Comparison of ENCODE assay signal across 24 cellular contexts in the genomic region with DNA sequence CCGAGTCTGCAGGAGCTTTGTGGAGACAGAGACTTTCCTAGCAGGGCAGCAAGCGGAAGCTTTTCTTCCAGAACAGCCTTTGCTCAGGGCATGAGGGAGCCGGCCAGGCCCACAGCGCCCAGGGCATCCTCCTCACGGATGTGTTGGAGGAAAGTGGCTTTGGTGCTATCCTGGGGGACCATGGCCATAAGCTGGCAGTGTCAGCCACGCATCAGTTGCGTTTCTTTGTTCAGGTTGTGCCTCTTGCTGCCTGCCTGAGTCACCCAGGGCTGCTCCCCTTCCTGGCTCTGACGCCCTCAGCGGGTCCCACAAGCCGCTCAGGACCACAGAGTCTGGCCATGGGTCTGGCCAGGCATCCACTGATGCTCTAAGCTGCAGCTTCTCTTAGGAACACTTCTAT. TPM values are rescaled to one million over a fixed set of nuclear protein-coding genes. Genes with fewer than 3 reads are reported as not detected.
DNase-seq lines count a peak whose midpoint lies in the region; ATAC-seq, FAIRE-seq and TF ChIP-seq lines count a peak whose summit lies in the region.
"Had no signal": no experiment of that assay in that cellular context is flagged by ENCODE, and none has a peak within 500 bp of the region (broad histone marks: within the 10 kb centered on the region; RNA-seq: fewer than 3 reads in every experiment).

No MANE protein-coding gene starts in this region.

- no peaks in the 10 kb centered on the region for H3K23me2 ChIP-seq in H1 (ENCODE audit: low read depth, low read length)

- H3K27me3 Mint-ChIP-seq in natural killer cell (ENCODE audit: low read depth in 2 of 2): peaks cover 0 to 4% of the 10 kb centered on the region in 2 donors
- no peaks in the 10 kb centered on the region for H3K27me3 Mint-ChIP-seq in type B pancreatic cell
- H3K27me3 Mint-ChIP-seq: activated naive CD8-positive, alpha-beta T cell treated with anti-CD3 and anti-CD28 coated beads, Interleukin-2, amount 50 U/mL, for 24 hours; naive B cell had no signal

- no peak overlapping the region for H4K91ac ChIP-seq in H1 (replicated peaks; ENCODE audit: insufficient read length, low read length)

- H3K4me3 ChIP-seq in SJCRH30 (no peak overlapping the region), H1 (ENCODE audit: extremely low read depth in 1 of 4, insufficient read depth in 2 of 4, low read depth in 3 of 4, low read length in 4 of 4) (no peak overlapping the region)

- H3K79me1 ChIP-seq in H1 (ENCODE audit: low read depth, low read length): peaks cover 8% of the 10 kb centered on the region

- no peak overlapping the region for H2AFZ ChIP-seq in H1 (ENCODE audit: low read length)

- H3K4me3 Mint-ChIP-seq in natural killer cell (peak overlapping the region; percentile 78), type B pancreatic cell (no peak overlapping the region)
- H3K4me3 Mint-ChIP-seq: activated naive CD8-positive, alpha-beta T cell treated with anti-CD3 and anti-CD28 coated beads, Interleukin-2, amount 50 U/mL, for 24 hours; CD8-positive, alpha-beta T cell; T-helper 1 cell treated with Interleukin-12 subunit alpha and Interleukin-12 subunit beta and Interleukin-4 antibody, amounts not matched to agents 30 μg/mL and 1 μg/mL, for 36 hours had no signal

- H3K36me3 Mint-ChIP-seq in natural killer cell: no peaks in the 10 kb centered on the region
- peaks cover 14% of the 10 kb centered on the region for H3K36me3 Mint-ChIP-seq in type B pancreatic cell

- H2BK20ac ChIP-seq in H1 (ENCODE audit: low read length): no peak overlapping the region

- H3K4ac ChIP-seq in H1 (replicated peaks; ENCODE audit: insufficient read length, low read depth, low read length): no peak overlapping the region

- TF ChIP-seq CTCF in H1 (IDR thresholded peaks at IDR 0.05; ENCODE audit: control extremely low read depth in 1 of 3, insufficient read depth in 1 of 3, low read depth in 1 of 3, low read length in 3 of 3) (no peak), natural killer cell (IDR thresholded peaks at IDR 0.05) (no peak), type B pancreatic cell (conservative IDR thresholded peaks at IDR 0.05) (no peak)

- FAIRE-seq in H1 (lab: Jason Lieb, UNC): no peak
- FAIRE-seq in frontal cortex (lab: Jason Lieb, UNC): no peak
- FAIRE-seq: bronchial epithelial cell, keratinocyte had no signal

- peaks cover 46 to 48% of the 10 kb centered on the region in 2 donors for H3K4me1 Mint-ChIP-seq in natural killer cell
- H3K4me1 Mint-ChIP-seq in type B pancreatic cell (ENCODE audit: unreplicated experiment): peaks cover 11% of the 10 kb centered on the region
- H3K4me1 Mint-ChIP-seq: naive B cell had no signal

- no peak overlapping the region for H3K4me2 ChIP-seq in H1 (ENCODE audit: insufficient read depth in 1 of 2, low read depth in 2 of 2, low read length in 2 of 2)

- DNase-seq in SJCRH30 (no peak), H1 (ENCODE audit: low read depth in 1 of 2, low spot score in 2 of 2) (no peak), natural killer cell (no peak), type B pancreatic cell (ENCODE audit: extremely low spot score, unreplicated experiment) (no peak), Right ventricle myocardium superior (no peak), frontal cortex (ENCODE audit: low spot score in 2 of 2) (no peak)
- DNase-seq: activated CD4-positive, alpha-beta T cell treated with anti-CD3 and anti-CD28 coated beads for 48 hours; activated naive CD8-positive, alpha-beta T cell treated with anti-CD3 and anti-CD28 coated beads, Interleukin-2, amount 50 U/mL, for 24 hours; CD8-positive, alpha-beta T cell; foreskin melanocyte; hypothalamus; naive B cell; NCI-H1417 treated with DMSO at 0.1 percent for 48 hours; NCI-H69; SHP77; stimulated activated CD4-positive, alpha-beta T cell treated with anti-CD3 and anti-CD28 coated beads, Interleukin-2, amount 100 ng/mL, for 24 hours; stimulated activated naive CD4-positive, alpha-beta T cell had no signal

- TF ChIP-seq EP300 in H1 (IDR thresholded peaks at IDR 0.05; ENCODE audit: borderline replicate concordance in 1 of 2, low read depth in 2 of 2, low read length in 2 of 2): no peak

- POLR2A ChIA-PET in H1 (lab: Charles Lee; ENCODE audit: partially characterized antibody): no interaction called here

- 0 out of 2 replicates have a peak overlapping the region, but pooled peaks have one; percentile 25 for H4K8ac ChIP-seq in H1 (ENCODE audit: extremely low read depth, insufficient read depth, low read length)

- H2BK15ac ChIP-seq in H1 (ENCODE audit: low read length): no peak overlapping the region

- no peak overlapping the region for H3K14ac ChIP-seq in H1 (ENCODE audit: insufficient read length)

- H4K20me1 ChIP-seq in H1 (replicated peaks in 1 of 2; ENCODE audit: control insufficient read depth in 1 of 2, insufficient read depth in 2 of 2, low read length in 2 of 2): peaks cover 0 to 21% of the 10 kb centered on the region in 2 experiments

- no peak for TF ChIP-seq RAD21 in H1 (IDR thresholded peaks at IDR 0.05 in 1 of 2, conservative IDR thresholded peaks at IDR 0.05 in 1 of 2; ENCODE audit: low read depth in 2 of 2, low read length in 2 of 2)

- no peak overlapping the region for H2BK120ac ChIP-seq in H1 (replicated peaks; ENCODE audit: low read depth, low read length)

- H3K36me3 ChIP-seq in SJCRH30 (no peaks in the 10 kb centered on the region), H1 (ENCODE audit: control insufficient read depth in 2 of 4, insufficient read depth in 4 of 4, low read length in 3 of 4) (peaks cover 0 to 10% (median 0%) of the 10 kb centered on the region in 4 experiments; a peak in 1 of 8 replicates)

- no peak overlapping the region for H2BK5ac ChIP-seq in H1 (ENCODE audit: low read depth, low read length)

- H3K18ac ChIP-seq in H1 (ENCODE audit: extremely low read depth, low read length): no peak overlapping the region

- ATAC-seq in natural killer cell (peak in 2 of 3 donors; percentile 9 to 19), Right ventricle myocardium superior (ENCODE audit: poor library complexity) (no peak), HG02884 (IDR thresholded peaks at IDR 0.05; ENCODE audit: unreplicated experiment) (no peak)
- ATAC-seq: activated naive CD8-positive, alpha-beta T cell treated with anti-CD3 and anti-CD28 coated beads, Interleukin-2, amount 50 U/mL, for 24 hours; CD8-positive, alpha-beta T cell had no signal

- H3K9ac ChIP-seq in H1 (replicated peaks in 1 of 4; ENCODE audit: extremely low read depth in 1 of 4, low read depth in 3 of 4, low read length in 3 of 4): no peak overlapping the region

- H3K9me3 Mint-ChIP-seq in natural killer cell: no peaks in the 10 kb centered on the region
- no peaks in the 10 kb centered on the region for H3K9me3 Mint-ChIP-seq in type B pancreatic cell
- H3K9me3 Mint-ChIP-seq: activated naive CD8-positive, alpha-beta T cell treated with anti-CD3 and anti-CD28 coated beads, Interleukin-2, amount 50 U/mL, for 24 hours; activated T-helper 2 cell treated with anti-CD3 and anti-CD28 coated beads, Interferon-gamma antibody, Interleukin-2, Interleukin-4, amounts not matched to agents 10 μg/mL and 5 μg/mL and 100 μg/mL, durations not matched to agents 14 hours and 24 hours and 36 hours; CD8-positive, alpha-beta T cell; naive B cell; T-helper 1 cell treated with Interleukin-12 subunit alpha and Interleukin-12 subunit beta and Interleukin-4 antibody, amounts not matched to agents 30 μg/mL and 1 μg/mL, for 36 hours had no signal

- H3K79me2 ChIP-seq in H1 (ENCODE audit: control insufficient read depth in 1 of 2, insufficient read depth in 2 of 2, low read length in 2 of 2): no peaks in the 10 kb centered on the region

- TF ChIP-seq POLR2A in H1 (IDR thresholded peaks at IDR 0.05; ENCODE audit: control extremely low read depth in 1 of 2, low read depth in 2 of 2, low read length in 2 of 2): no peak

- H2BK12ac ChIP-seq in H1 (ENCODE audit: low read depth, low read length): no peak overlapping the region

- intact Hi-C loops in natural killer cell (cut with micrococcal nuclease): no loop called here
- intact Hi-C loops in Right ventricle myocardium superior (cut with DNase I): no loop called here

- no peak overlapping the region for H4K5ac ChIP-seq in H1 (ENCODE audit: insufficient read length, low read depth, low read length)

- no peak overlapping the region for H3K56ac ChIP-seq in H1 (replicated peaks; ENCODE audit: insufficient read length, low read depth, low read length)

- H3K27ac Mint-ChIP-seq in natural killer cell (peak overlapping the region in 1 of 2 donors; percentile 60), type B pancreatic cell (peak overlapping the region; percentile 80)
- H3K27ac Mint-ChIP-seq: activated naive CD8-positive, alpha-beta T cell treated with anti-CD3 and anti-CD28 coated beads, Interleukin-2, amount 50 U/mL, for 24 hours; activated T-helper 2 cell treated with anti-CD3 and anti-CD28 coated beads, Interferon-gamma antibody, Interleukin-2, Interleukin-4, amounts not matched to agents 10 μg/mL and 5 μg/mL and 100 μg/mL, durations not matched to agents 14 hours and 24 hours and 36 hours; CD8-positive, alpha-beta T cell; naive B cell had no signal

- no peaks in the 10 kb centered on the region for H3K9me3 ChIP-seq in SJCRH30 (replicated peaks)
- no peaks in the 10 kb centered on the region for H3K9me3 ChIP-seq in H1 (ENCODE audit: insufficient read depth in 2 of 2, low read depth in 1 of 2, low read length in 1 of 2)
- H3K9me3 ChIP-seq: tibial artery had no signal

- H3K23ac ChIP-seq in H1 (ENCODE audit: insufficient read length): no peak overlapping the region

- no peak overlapping the region for H2AK5ac ChIP-seq in H1 (ENCODE audit: low read depth, low read length)

- H3K27ac ChIP-seq in SJCRH30 (peak overlapping the region; percentile 81), H1 (ENCODE audit: low read depth, low read length) (no peak overlapping the region)
- H3K27ac ChIP-seq: tibial artery had no signal

- 93% methylated on average over 10 of the region's 10 CpGs; no CpG with 5 or more reads in 1 of the 2 experiments for WGBS in H1 (ENCODE audit: extremely low coverage in 1 of 2, insufficient coverage in 1 of 2, insufficient read length in 1 of 2, insufficient replicate concordance in 2 of 2, low coverage in 1 of 2, low lambda C conversion rate in 2 of 2, missing lambda C conversion rate in 1 of 2), 2 experiments

- H3K4me1 ChIP-seq in SJCRH30 (peaks cover 36% of the 10 kb centered on the region), H1 (replicated peaks in 1 of 4; ENCODE audit: control insufficient read depth in 3 of 4, insufficient read depth in 4 of 4, low read length in 3 of 4) (no peaks in the 10 kb centered on the region)

- no peaks in the 10 kb centered on the region for H3K27me3 ChIP-seq in SJCRH30
- no peaks in the 10 kb centered on the region for H3K27me3 ChIP-seq in H1 (replicated peaks in 1 of 4; ENCODE audit: control insufficient read depth in 3 of 4, extremely low read depth in 1 of 4, insufficient read depth in 3 of 4, low read length in 3 of 4)
- H3K27me3 ChIP-seq: tibial artery had no signal

- CTCF ChIA-PET in H1 (lab: Charles Lee; ENCODE audit: partially characterized antibody): interaction anchor here (0.7 to 5.0 kb wide), 7 partner anchors 13 to 301 kb away, joined by 3 to 51 read pairs (median 4); no protein-coding TSS in a partner anchor

RNA-seq across cellular contexts. Expression of a gene that starts 39.6 kb away (rescaled TPM):
- total RNA-seq in SJCRH30 (2014; rRNA removed; shearing (Covaris generic)): not detected in 2 replicates
- total RNA-seq in H1 (2021; fragmentation: NEBNext Ultra II Directional; extraction: Animal tissue kit (Norgen Biotek cat#: 25700)): not detected in 2 replicates
- not detected in 2 replicates for polyA plus RNA-seq in H1 (2011; rRNA removed)
- not detected for polyA plus RNA-seq in H1 (2011; cell fraction: cytosol; rRNA removed)
- not detected for polyA plus RNA-seq in H1 (2011; cell fraction: nucleus; rRNA removed)
- not detected in 4 replicates for polyA plus RNA-seq in H1 (2012, experiment 1 of 2)
- not detected for polyA plus RNA-seq in H1 (2012, experiment 2 of 2)
- not detected for polyA plus RNA-seq in H1 (2013, experiment 1 of 2)
- polyA plus RNA-seq in H1 (2013, experiment 2 of 2): not detected
- polyA minus RNA-seq in H1 (2011; rRNA and poly(A)+ RNA removed): not detected in 2 replicates
- polyA minus RNA-seq in H1 (2011; cell fraction: cytosol; rRNA and poly(A)+ RNA removed): not detected
- polyA minus RNA-seq in H1 (2011; cell fraction: nucleus; rRNA and poly(A)+ RNA removed): not detected
- total RNA-seq in natural killer cell (not detected), type B pancreatic cell (ENCODE audit: low replicate concordance) (not detected in 2 replicates), Right ventricle myocardium superior (not detected), frontal cortex (not detected)
- total RNA-seq: activated T-helper 2 cell treated with anti-CD3 and anti-CD28 coated beads, Interferon-gamma antibody, Interleukin-2, Interleukin-4, amounts not matched to agents 10 μg/mL and 5 μg/mL and 100 μg/mL, durations not matched to agents 14 hours and 24 hours and 36 hours; bronchial epithelial cell; CD8-positive, alpha-beta T cell; lung microvascular endothelial cell had no signal
- polyA plus RNA-seq: keratinocyte had no signal

RNA-seq across cellular contexts. Expression of a gene that starts 40.6 kb away (rescaled TPM):
- total RNA-seq in SJCRH30 (2014; rRNA removed; shearing (Covaris generic)): 37.8 and 40.0 TPM in 2 replicates
- 34.5 and 42.2 TPM in 2 replicates for total RNA-seq in H1 (2021; fragmentation: NEBNext Ultra II Directional; extraction: Animal tissue kit (Norgen Biotek cat#: 25700))
- 37.6 and 50.6 TPM in 2 replicates for polyA plus RNA-seq in H1 (2011; rRNA removed)
- polyA plus RNA-seq in H1 (2011; cell fraction: cytosol; rRNA removed): 49.1 TPM
- 50.5 TPM for polyA plus RNA-seq in H1 (2011; cell fraction: nucleus; rRNA removed)
- polyA plus RNA-seq in H1 (2012, experiment 1 of 2): 35.1 to 40.8 TPM (median 39.9 TPM) in 4 replicates
- polyA plus RNA-seq in H1 (2012, experiment 2 of 2): 46.2 TPM
- polyA plus RNA-seq in H1 (2013, experiment 1 of 2): 20.2 TPM
- polyA plus RNA-seq in H1 (2013, experiment 2 of 2): 20.5 TPM
- 38.0 and 45.5 TPM in 2 replicates for polyA minus RNA-seq in H1 (2011; rRNA and poly(A)+ RNA removed)
- 21.7 TPM for polyA minus RNA-seq in H1 (2011; cell fraction: cytosol; rRNA and poly(A)+ RNA removed)
- polyA minus RNA-seq in H1 (2011; cell fraction: nucleus; rRNA and poly(A)+ RNA removed): 58.7 TPM
- total RNA-seq in natural killer cell (10 to 100 TPM; 19.0 to 24.2 (median 23.1) TPM), type B pancreatic cell (ENCODE audit: low replicate concordance) (32.4 and 46.2 TPM in 2 replicates), Right ventricle myocardium superior (23.6 TPM), frontal cortex (70.5 TPM)

RNA-seq across cellular contexts. Expression of a gene that starts 40.7 kb away (rescaled TPM):
- total RNA-seq in SJCRH30 (2014; rRNA removed; shearing (Covaris generic)): 23.4 and 23.8 TPM in 2 replicates
- total RNA-seq in H1 (2021; fragmentation: NEBNext Ultra II Directional; extraction: Animal tissue kit (Norgen Biotek cat#: 25700)): 13.0 and 13.2 TPM in 2 replicates
- 23.3 and 34.0 TPM in 2 replicates for polyA plus RNA-seq in H1 (2011; rRNA removed)
- polyA plus RNA-seq in H1 (2011; cell fraction: cytosol; rRNA removed): 16.8 TPM
- polyA plus RNA-seq in H1 (2011; cell fraction: nucleus; rRNA removed): 32.3 TPM
- 7.5 to 14.7 TPM (median 13.9 TPM) in 4 replicates for polyA plus RNA-seq in H1 (2012, experiment 1 of 2)
- polyA plus RNA-seq in H1 (2012, experiment 2 of 2): 14.4 TPM
- polyA plus RNA-seq in H1 (2013, experiment 1 of 2): 6.7 TPM
- polyA plus RNA-seq in H1 (2013, experiment 2 of 2): 6.6 TPM
- polyA minus RNA-seq in H1 (2011; rRNA and poly(A)+ RNA removed): 28.2 and 34.3 TPM in 2 replicates
- polyA minus RNA-seq in H1 (2011; cell fraction: cytosol; rRNA and poly(A)+ RNA removed): 14.8 TPM
- polyA minus RNA-seq in H1 (2011; cell fraction: nucleus; rRNA and poly(A)+ RNA removed): 83.8 TPM
- 10 to 100 TPM in 2 of 3 donors, 1 to 10 TPM in 1; 8.8 to 12.4 (median 12.3) TPM for total RNA-seq in natural killer cell
- 23.5 and 25.4 TPM in 2 replicates for total RNA-seq in type B pancreatic cell (ENCODE audit: low replicate concordance)
- total RNA-seq in Right ventricle myocardium superior: 6.6 TPM
- total RNA-seq in frontal cortex: 15.9 TPM

Comparison
In these comparisons a context has a peak if more than half of its experiments do, and no peak if none do; other contexts are left out.
1. ATAC-seq: peak in natural killer cell (2 of 3); none in Right ventricle myocardium superior (single experiment) and HG02884 (single experiment).